Comparison of ENCODE assay signal across 18 cellular contexts in genomic region chr20:39813190-39813829, GRCh38.
DNase-seq lines count a peak whose midpoint lies in the region; ATAC-seq lines count a peak whose summit lies in the region.
"Had no signal": no experiment of that assay in that cellular context is flagged by ENCODE, and none has a peak within 500 bp of the region (broad histone marks: within the 10 kb centered on the region; RNA-seq: fewer than 3 reads in every experiment).

No MANE protein-coding gene starts in this region.

- H3K4me3 ChIP-seq in CD4-positive, alpha-beta memory T cell (ENCODE audit: low read length in 2 of 2), result no peak overlapping the region
- H3K4me3 ChIP-seq: SJCRH30 had no signal

- POLR2A ChIA-PET in CD4-positive, alpha-beta memory T cell (lab: Charles Lee; ENCODE audit: partially characterized antibody), result no interaction called here

- H3K4me1 Mint-ChIP-seq in stimulated activated memory B cell treated with anti-CD40 and anti-IgM and Interleukin-4, amounts not matched to agents 10 μg/mL and 1 μg/mL and 100 μg/mL, for 72 hours, result no peaks in the 10 kb centered on the region
- no peaks in the 10 kb centered on the region for H3K4me1 Mint-ChIP-seq in CD4-positive, alpha-beta memory T cell
- H3K4me1 Mint-ChIP-seq: B cell had no signal

- no peak overlapping the region for H3K4me3 Mint-ChIP-seq in stimulated activated memory B cell treated with anti-CD40 and anti-IgM and Interleukin-4, amounts not matched to agents 10 μg/mL and 1 μg/mL and 100 μg/mL, for 72 hours
- no peak overlapping the region for H3K4me3 Mint-ChIP-seq in CD4-positive, alpha-beta memory T cell
- H3K4me3 Mint-ChIP-seq: B cell; CD8-positive, alpha-beta T cell; IgD-negative memory B cell; T-helper 2 cell treated with Interferon-gamma antibody and Interleukin-4, amounts not matched to agents 5 μg/mL and 100 μg/mL, for 36 hours had no signal

- H3K27ac ChIP-seq in CD4-positive, alpha-beta memory T cell (ENCODE audit: low read depth, low read length), result no peak overlapping the region
- H3K27ac ChIP-seq: RWPE1, SJCRH30 had no signal

- H3K27ac Mint-ChIP-seq in stimulated activated memory B cell treated with anti-CD40 and anti-IgM and Interleukin-4, amounts not matched to agents 10 μg/mL and 1 μg/mL and 100 μg/mL, for 72 hours, result no peak overlapping the region
- no peak overlapping the region for H3K27ac Mint-ChIP-seq in CD4-positive, alpha-beta memory T cell
- H3K27ac Mint-ChIP-seq: B cell; CD8-positive, alpha-beta T cell; IgD-negative memory B cell; T-helper 2 cell treated with Interferon-gamma antibody and Interleukin-4, amounts not matched to agents 5 μg/mL and 100 μg/mL, for 36 hours had no signal

- H3K27me3 ChIP-seq in CD4-positive, alpha-beta memory T cell (ENCODE audit: insufficient read depth, low read length), result no peaks in the 10 kb centered on the region
- H3K27me3 ChIP-seq: SJCRH30 had no signal

- H3K36me3 ChIP-seq in CD4-positive, alpha-beta memory T cell (ENCODE audit: insufficient read depth, low read length), result no peaks in the 10 kb centered on the region
- H3K36me3 ChIP-seq: SJCRH30 had no signal

- ATAC-seq in GM18511 (IDR thresholded peaks at IDR 0.05; ENCODE audit: unreplicated experiment), result peak; percentile 64
- peak; percentile 59 for ATAC-seq in GM21717 (IDR thresholded peaks at IDR 0.05; ENCODE audit: unreplicated experiment)
- ATAC-seq in HG03378 (IDR thresholded peaks at IDR 0.05; ENCODE audit: unreplicated experiment), result peak; percentile 54
- ATAC-seq in stimulated activated memory B cell treated with anti-CD40 and anti-IgM and Interleukin-4, amounts not matched to agents 10 μg/mL and 1 μg/mL and 100 μg/mL, for 72 hours, result peak; percentile 53
- ATAC-seq: CD8-positive, alpha-beta T cell had no signal

- no peaks in the 10 kb centered on the region for H3K36me3 Mint-ChIP-seq in stimulated activated memory B cell treated with anti-CD40 and anti-IgM and Interleukin-4, amounts not matched to agents 10 μg/mL and 1 μg/mL and 100 μg/mL, for 72 hours
- no peaks in the 10 kb centered on the region for H3K36me3 Mint-ChIP-seq in CD4-positive, alpha-beta memory T cell
- H3K36me3 Mint-ChIP-seq: CD8-positive, alpha-beta T cell had no signal

- H3K27me3 Mint-ChIP-seq in stimulated activated memory B cell treated with anti-CD40 and anti-IgM and Interleukin-4, amounts not matched to agents 10 μg/mL and 1 μg/mL and 100 μg/mL, for 72 hours, result no peaks in the 10 kb centered on the region
- no peaks in the 10 kb centered on the region for H3K27me3 Mint-ChIP-seq in CD4-positive, alpha-beta memory T cell
- H3K27me3 Mint-ChIP-seq: B cell had no signal

- H3K9me3 ChIP-seq in CD4-positive, alpha-beta memory T cell (ENCODE audit: control insufficient read depth in 1 of 2, low read length in 2 of 2), result no peaks in the 10 kb centered on the region
- H3K9me3 ChIP-seq: SJCRH30 had no signal

- intact Hi-C loops in CD4-positive, alpha-beta memory T cell (cut with micrococcal nuclease), result no loop called here

- DNase-seq in H4 (ENCODE audit: low spot score), result no peak
- no peak for DNase-seq in CD4-positive, alpha-beta memory T cell
- no peak for DNase-seq in NCI-H1694 (lab: John Stamatoyannopoulos, UW)
- DNase-seq: CD8-positive, alpha-beta T cell; DMS79 treated with DMSO at 0.1 percent for 48 hours; HCEC 1CT; NCI-H1417 treated with DMSO at 0.1 percent for 48 hours; NCI-H345; NCI-H69; SJCRH30 had no signal

- H3K9me3 Mint-ChIP-seq in stimulated activated memory B cell treated with anti-CD40 and anti-IgM and Interleukin-4, amounts not matched to agents 10 μg/mL and 1 μg/mL and 100 μg/mL, for 72 hours, result no peaks in the 10 kb centered on the region
- peaks cover 0 to 6% (median 0%) of the 10 kb centered on the region in 8 donors for H3K9me3 Mint-ChIP-seq in CD4-positive, alpha-beta memory T cell
- H3K9me3 Mint-ChIP-seq: CD8-positive, alpha-beta T cell; IgD-negative memory B cell had no signal

- H3K4me1 ChIP-seq in CD4-positive, alpha-beta memory T cell (ENCODE audit: insufficient read depth, low read length), result no peaks in the 10 kb centered on the region
- H3K4me1 ChIP-seq: SJCRH30 had no signal

- CTCF ChIA-PET in CD4-positive, alpha-beta memory T cell (lab: Charles Lee; ENCODE audit: partially characterized antibody), result no interaction called here
